8 cellular contexts compared by ENCODE assay signal in the genomic region with DNA sequence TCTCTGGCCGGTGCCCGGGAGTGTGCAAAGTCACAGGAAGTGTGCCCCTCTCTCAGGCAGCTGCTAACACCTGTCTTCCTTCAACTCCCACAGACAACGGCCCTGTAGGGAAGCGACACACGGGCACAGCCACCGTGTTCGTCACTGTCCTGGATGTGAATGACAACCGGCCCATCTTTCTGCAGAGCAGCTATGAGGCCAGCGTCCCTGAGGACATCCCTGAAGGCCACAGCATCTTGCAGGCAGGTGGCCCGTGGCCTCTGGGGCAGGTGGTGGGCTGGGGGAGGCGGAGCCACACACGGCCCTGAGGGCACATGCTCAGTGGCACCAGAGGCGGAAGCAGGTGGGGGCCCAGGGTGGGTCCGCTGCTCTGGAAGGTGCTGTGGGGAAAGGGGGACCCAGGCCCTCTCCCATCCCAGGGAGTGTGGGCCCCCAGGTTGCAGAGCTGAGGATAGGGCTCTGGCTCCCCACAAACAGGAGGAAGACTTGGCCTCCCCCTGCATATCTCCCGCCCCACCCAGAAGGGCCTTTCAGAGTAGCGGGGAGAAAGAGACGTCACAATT. TPM values are rescaled to one million over a fixed set of nuclear protein-coding genes. Genes with fewer than 3 reads are reported as not detected.
DNase-seq lines count a peak whose midpoint lies in the region; ATAC-seq and TF ChIP-seq lines count a peak whose summit lies in the region.

No MANE protein-coding gene starts in this region.

- no peaks in the 10 kb centered on the region for H3K27me3 Mint-ChIP-seq in activated naive CD8-positive, alpha-beta T cell treated with anti-CD3 and anti-CD28 coated beads for 36 hours
- no peaks in the 10 kb centered on the region for H3K27me3 Mint-ChIP-seq in stimulated activated naive CD8-positive, alpha-beta T cell treated with anti-CD3 and anti-CD28 coated beads, Interleukin-15, amount 100 ng/mL, for 72 hours
- H3K27me3 Mint-ChIP-seq in type B pancreatic cell, result no peaks in the 10 kb centered on the region

- DNase-seq in NCI-H146 (lab: John Stamatoyannopoulos, UW) (peak; percentile 20), NCI-H146 treated with DMSO at 0.1 percent for 48 hours (lab: John Stamatoyannopoulos, UW; ENCODE audit: unreplicated experiment) (no peak), left lobe of liver (ENCODE audit: low spot score) (no peak), type B pancreatic cell (ENCODE audit: extremely low spot score, unreplicated experiment) (no peak), kidney glomerular epithelial cell (lab: John Stamatoyannopoulos, UW) (no peak)
- DNase-seq in activated naive CD8-positive, alpha-beta T cell treated with anti-CD3 and anti-CD28 coated beads for 36 hours, result peak; percentile 47
- DNase-seq in stimulated activated naive CD8-positive, alpha-beta T cell treated with anti-CD3 and anti-CD28 coated beads, Interleukin-15, amount 100 ng/mL, for 72 hours, result no peak
- no peak for DNase-seq in NK-92 treated with Interleukin-12 subunit alpha and Interleukin-12 subunit beta, amount 100 ng/mL, for 24 hours (lab: John Stamatoyannopoulos, UW)

- H3K27ac Mint-ChIP-seq in activated naive CD8-positive, alpha-beta T cell treated with anti-CD3 and anti-CD28 coated beads for 36 hours, result peak overlapping the region; percentile 100
- peak overlapping the region; percentile 95 to 100 for H3K27ac Mint-ChIP-seq in stimulated activated naive CD8-positive, alpha-beta T cell treated with anti-CD3 and anti-CD28 coated beads, Interleukin-15, amount 100 ng/mL, for 72 hours
- no peak overlapping the region for H3K27ac Mint-ChIP-seq in type B pancreatic cell

- H3K4me3 Mint-ChIP-seq in activated naive CD8-positive, alpha-beta T cell treated with anti-CD3 and anti-CD28 coated beads for 36 hours, result peak overlapping the region; percentile 87
- H3K4me3 Mint-ChIP-seq in stimulated activated naive CD8-positive, alpha-beta T cell treated with anti-CD3 and anti-CD28 coated beads, Interleukin-15, amount 100 ng/mL, for 72 hours, result peak overlapping the region; percentile 69 to 94
- no peak overlapping the region for H3K4me3 Mint-ChIP-seq in type B pancreatic cell

- ATAC-seq in left lobe of liver, result peak; percentile 5
- peak; percentile 58 for ATAC-seq in stimulated activated naive CD8-positive, alpha-beta T cell treated with anti-CD3 and anti-CD28 coated beads, Interleukin-15, amount 100 ng/mL, for 72 hours

- peaks cover 55% of the 10 kb centered on the region for H3K4me1 Mint-ChIP-seq in activated naive CD8-positive, alpha-beta T cell treated with anti-CD3 and anti-CD28 coated beads for 36 hours
- peaks cover 86% of the 10 kb centered on the region for H3K4me1 Mint-ChIP-seq in stimulated activated naive CD8-positive, alpha-beta T cell treated with anti-CD3 and anti-CD28 coated beads, Interleukin-15, amount 100 ng/mL, for 72 hours
- peaks cover 16% of the 10 kb centered on the region for H3K4me1 Mint-ChIP-seq in type B pancreatic cell (ENCODE audit: unreplicated experiment)

- H3K36me3 Mint-ChIP-seq in activated naive CD8-positive, alpha-beta T cell treated with anti-CD3 and anti-CD28 coated beads for 36 hours, result no peaks in the 10 kb centered on the region
- no peaks in the 10 kb centered on the region for H3K36me3 Mint-ChIP-seq in type B pancreatic cell

- TF ChIP-seq CTCF in type B pancreatic cell (conservative IDR thresholded peaks at IDR 0.05), result no peak

- H3K9me3 Mint-ChIP-seq in activated naive CD8-positive, alpha-beta T cell treated with anti-CD3 and anti-CD28 coated beads for 36 hours, result no peaks in the 10 kb centered on the region
- no peaks in the 10 kb centered on the region for H3K9me3 Mint-ChIP-seq in stimulated activated naive CD8-positive, alpha-beta T cell treated with anti-CD3 and anti-CD28 coated beads, Interleukin-15, amount 100 ng/mL, for 72 hours
- no peaks in the 10 kb centered on the region for H3K9me3 Mint-ChIP-seq in type B pancreatic cell

RNA-seq across cellular contexts. Expression of a gene that starts 6.9 kb away (rescaled TPM):
- under 1 TPM; 0.24 to 0.41 TPM for total RNA-seq in activated naive CD8-positive, alpha-beta T cell treated with anti-CD3 and anti-CD28 coated beads for 36 hours
- total RNA-seq in left lobe of liver (not detected), type B pancreatic cell (ENCODE audit: low replicate concordance) (0.31 TPM in 1 of 2 replicates, not detected in the other)

Comparison
In these comparisons a context has a peak if more than half of its experiments do, and no peak if none do; other contexts are left out.
1. DNase-seq: peak in NCI-H146 (single experiment) and activated naive CD8-positive, alpha-beta T cell treated with anti-CD3 and anti-CD28 coated beads for 36 hours (single experiment); none in NCI-H146 treated with DMSO at 0.1 percent for 48 hours (single experiment), left lobe of liver (single experiment), stimulated activated naive CD8-positive, alpha-beta T cell treated with anti-CD3 and anti-CD28 coated beads, Interleukin-15, amount 100 ng/mL, for 72 hours (0 of 2), type B pancreatic cell (single experiment), NK-92 treated with Interleukin-12 subunit alpha and Interleukin-12 subunit beta, amount 100 ng/mL, for 24 hours (single experiment) and kidney glomerular epithelial cell (single experiment).